ENCODE assay signal across 1 cellular context in the genomic region with DNA sequence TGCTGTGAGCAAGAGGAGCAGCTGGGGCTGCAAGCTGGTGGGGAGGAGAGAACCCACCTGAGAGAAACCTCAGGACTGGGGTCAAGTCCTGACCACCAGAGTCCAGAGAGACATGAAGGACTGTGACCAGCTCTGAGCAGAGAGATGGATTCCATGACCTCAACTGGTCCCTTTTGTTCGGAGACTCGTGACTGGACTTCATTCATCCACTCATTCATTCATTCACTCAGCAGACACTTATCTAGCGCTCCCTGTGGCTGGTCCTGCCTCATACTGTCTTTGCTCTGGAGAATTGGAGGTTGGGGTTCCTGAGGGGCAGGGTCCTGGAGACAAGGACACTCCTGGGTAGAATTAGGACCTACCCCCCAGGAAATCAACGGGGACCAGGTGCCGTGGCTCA.
TF ChIP-seq lines count a peak whose summit lies in the region.

No MANE protein-coding gene starts in this region.

TF ChIP-seq in GM12878, 131 proteins besides CTCF, POLR2A, EP300 and RAD21:
- 0 out of 2 replicates have a peak, but pooled peaks have one; percentile 5 for TF ChIP-seq NR2F1 (conservative IDR thresholded peaks at IDR 0.05)
- no peak for TF ChIP-seq SUZ12 (IDR thresholded peaks at IDR 0.05; ENCODE audit: unreplicated experiment)
- TF ChIP-seq KAT2A (conservative IDR thresholded peaks at IDR 0.05; ENCODE audit: control insufficient read depth, low read depth, low read length): no peak
- peak; percentile 88 for TF ChIP-seq ZNF24 (IDR thresholded peaks at IDR 0.05)
- TF ChIP-seq, protein P1, sequence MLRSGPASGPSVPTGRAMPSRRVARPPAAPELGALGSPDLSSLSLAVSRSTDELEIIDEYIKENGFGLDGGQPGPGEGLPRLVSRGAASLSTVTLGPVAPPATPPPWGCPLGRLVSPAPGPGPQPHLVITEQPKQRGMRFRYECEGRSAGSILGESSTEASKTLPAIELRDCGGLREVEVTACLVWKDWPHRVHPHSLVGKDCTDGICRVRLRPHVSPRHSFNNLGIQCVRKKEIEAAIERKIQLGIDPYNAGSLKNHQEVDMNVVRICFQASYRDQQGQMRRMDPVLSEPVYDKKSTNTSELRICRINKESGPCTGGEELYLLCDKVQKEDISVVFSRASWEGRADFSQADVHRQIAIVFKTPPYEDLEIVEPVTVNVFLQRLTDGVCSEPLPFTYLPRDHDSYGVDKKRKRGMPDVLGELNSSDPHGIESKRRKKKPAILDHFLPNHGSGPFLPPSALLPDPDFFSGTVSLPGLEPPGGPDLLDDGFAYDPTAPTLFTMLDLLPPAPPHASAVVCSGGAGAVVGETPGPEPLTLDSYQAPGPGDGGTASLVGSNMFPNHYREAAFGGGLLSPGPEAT (IDR thresholded peaks at IDR 0.05; ENCODE audit: low read depth): peak; percentile 7; the same call in 1 of the 2 replicates
